ENCODE assay signal across 13 cellular contexts in the genomic region with DNA sequence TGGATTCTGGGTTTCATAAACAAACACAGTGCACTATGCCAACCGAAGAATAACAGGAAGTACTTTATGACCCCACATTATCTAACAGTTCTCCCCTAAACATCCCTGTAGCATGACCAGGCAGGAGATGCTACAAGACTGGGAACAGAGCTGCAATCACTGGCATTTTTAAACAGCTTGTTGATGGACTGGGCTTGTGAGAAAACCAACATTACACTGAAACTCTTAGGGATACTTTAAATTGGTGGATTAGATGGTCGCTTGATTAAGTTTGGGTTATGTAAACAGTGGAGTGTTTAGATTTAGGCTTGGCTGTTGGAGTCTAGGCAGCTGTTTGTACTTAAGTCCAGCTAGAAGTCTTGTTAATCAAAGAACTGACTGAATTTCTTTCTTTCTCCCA.
A peak's percentile ranks its signal among the peaks of the same experiment; 100 is the strongest.
DNase-seq lines count a peak whose midpoint lies in the region; ATAC-seq, FAIRE-seq and TF ChIP-seq lines count a peak whose summit lies in the region.
"Had no signal": no experiment of that assay in that cellular context is flagged by ENCODE, and none has a peak within 500 bp of the region (broad histone marks: within the 10 kb centered on the region; RNA-seq: fewer than 3 reads in every experiment).

No MANE protein-coding gene starts in this region.

- DNase-seq in ACHN (peak; percentile 34), GM23338 (ENCODE audit: low spot score) (no peak), astrocyte (ENCODE audit: low read depth) (peak; percentile 93), mesenchymal stem cell (peak; percentile 87), NCI-H526 treated with DMSO at 0.1 percent for 48 hours (lab: John Stamatoyannopoulos, UW) (no peak), COLO668 (lab: John Stamatoyannopoulos, UW; ENCODE audit: unreplicated experiment) (no peak)
- no peak for DNase-seq in activated CD4-positive, alpha-beta T cell treated with anti-CD3 and anti-CD28 coated beads, Interleukin-2, amount 10 ng/mL, durations not matched to agents 24 days and 14 days
- no peak for DNase-seq in stimulated activated naive B cell treated with anti-CD40 and anti-IgM and Interleukin-4, amounts not matched to agents 10 μg/mL and 1 μg/mL and 100 μg/mL, for 72 hours
- DNase-seq: CD4-positive, CD25-positive, alpha-beta regulatory T cell; sigmoid colon had no signal

- H3K36me3 ChIP-seq in GM23338 (ENCODE audit: insufficient read depth) (no peaks in the 10 kb centered on the region), astrocyte (ENCODE audit: insufficient read depth, low read length) (no peaks in the 10 kb centered on the region), mesenchymal stem cell (ENCODE audit: control insufficient read depth in 1 of 2, insufficient read depth in 2 of 2, low read depth in 1 of 2, low read length in 2 of 2) (no peaks in the 10 kb centered on the region)
- H3K36me3 ChIP-seq: breast epithelium, MG63, sigmoid colon had no signal

- H4K8ac ChIP-seq in mesenchymal stem cell (ENCODE audit: low read length), result no peak overlapping the region

- H3K18ac ChIP-seq in mesenchymal stem cell (ENCODE audit: low read depth in 1 of 2, low read length in 2 of 2), result peak overlapping the region in 1 of 2 experiments; percentile 62

- no peaks in the 10 kb centered on the region for H3K36me3 Mint-ChIP-seq in GM23338 (ENCODE audit: low read depth)
- H3K36me3 Mint-ChIP-seq in astrocyte (ENCODE audit: low read depth, unreplicated experiment), result no peaks in the 10 kb centered on the region
- H3K36me3 Mint-ChIP-seq in activated CD4-positive, alpha-beta T cell treated with anti-CD3 and anti-CD28 coated beads, Interleukin-2, amount 10 ng/mL, durations not matched to agents 24 days and 14 days (ENCODE audit: low read depth), result no peaks in the 10 kb centered on the region
- no peaks in the 10 kb centered on the region for H3K36me3 Mint-ChIP-seq in stimulated activated naive B cell treated with anti-CD40 and anti-IgM and Interleukin-4, amounts not matched to agents 10 μg/mL and 1 μg/mL and 100 μg/mL, for 72 hours
- H3K36me3 Mint-ChIP-seq: CD4-positive, CD25-positive, alpha-beta regulatory T cell; memory B cell had no signal

- H3K27me3 ChIP-seq in GM23338 (ENCODE audit: insufficient read depth) (no peaks in the 10 kb centered on the region), astrocyte (ENCODE audit: insufficient read depth, low read length) (no peaks in the 10 kb centered on the region), mesenchymal stem cell (ENCODE audit: control insufficient read depth in 1 of 2, insufficient read depth in 1 of 2, low read length in 2 of 2) (peaks cover 14 to 16% of the 10 kb centered on the region in 2 experiments)
- H3K27me3 ChIP-seq: breast epithelium, sigmoid colon had no signal

- H3K9ac ChIP-seq in astrocyte (ENCODE audit: low read length) (peak overlapping the region; percentile 84), mesenchymal stem cell (ENCODE audit: low read length) (peak overlapping the region; percentile 82)

- no peak overlapping the region for H2BK120ac ChIP-seq in mesenchymal stem cell (ENCODE audit: low read depth, low read length)

- no peak overlapping the region for H3K27ac ChIP-seq in GM23338 (ENCODE audit: low read depth)
- H3K27ac ChIP-seq in astrocyte (ENCODE audit: low read depth, low read length), result peak overlapping the region; percentile 88
- H3K27ac ChIP-seq in mesenchymal stem cell (ENCODE audit: low read length, poor library complexity, severe bottlenecking), result peak overlapping the region; percentile 37
- H3K27ac ChIP-seq: breast epithelium had no signal

- H3K4me1 ChIP-seq in GM23338 (ENCODE audit: insufficient read depth) (no peaks in the 10 kb centered on the region), astrocyte (ENCODE audit: insufficient read depth, low read length) (peaks cover 16% of the 10 kb centered on the region), mesenchymal stem cell (ENCODE audit: control insufficient read depth, insufficient read depth, low read depth, low read length) (no peaks in the 10 kb centered on the region)
- H3K4me1 ChIP-seq: breast epithelium, sigmoid colon had no signal

- no peak overlapping the region for H2BK15ac ChIP-seq in mesenchymal stem cell (ENCODE audit: low read depth, poor library complexity, severe bottlenecking)

- H3K4ac ChIP-seq in mesenchymal stem cell (ENCODE audit: low read depth in 1 of 2, low read length in 2 of 2), result peak overlapping the region in 1 of 2 experiments; percentile 75

- H3K79me2 ChIP-seq in GM23338 (replicated peaks; ENCODE audit: insufficient read depth) (no peaks in the 10 kb centered on the region), astrocyte (ENCODE audit: insufficient read depth, low read length) (no peaks in the 10 kb centered on the region)

- peak overlapping the region; percentile 89; the same call in 1 of the 2 replicates for H2AFZ ChIP-seq in GM23338
- H2AFZ ChIP-seq in astrocyte (ENCODE audit: low read depth, low read length), result no peak overlapping the region
- H2AFZ ChIP-seq in mesenchymal stem cell (ENCODE audit: low read depth, low read length), result no peak overlapping the region

- in situ Hi-C loops in ACHN (cut with HindIII; ENCODE audit: low pct_ligation_motif_present, low pct_unique_long_range_greater_than_20kb, low sequenced_read_pairs), result no loop called here

- no peak overlapping the region for H3K23ac ChIP-seq in mesenchymal stem cell (ENCODE audit: low read length in 2 of 2)

- H3K9me3 ChIP-seq in astrocyte (ENCODE audit: insufficient read depth, low read depth, low read length) (no peaks in the 10 kb centered on the region), mesenchymal stem cell (ENCODE audit: control insufficient read depth, low read length) (no peaks in the 10 kb centered on the region)
- H3K9me3 ChIP-seq: breast epithelium, MG63, sigmoid colon had no signal

- H3K4me3 Mint-ChIP-seq in GM23338, result no peak overlapping the region
- no peak overlapping the region for H3K4me3 Mint-ChIP-seq in astrocyte (ENCODE audit: unreplicated experiment)
- H3K4me3 Mint-ChIP-seq in activated CD4-positive, alpha-beta T cell treated with anti-CD3 and anti-CD28 coated beads, Interleukin-2, amount 10 ng/mL, durations not matched to agents 24 days and 14 days, result no peak overlapping the region
- no peak overlapping the region for H3K4me3 Mint-ChIP-seq in stimulated activated naive B cell treated with anti-CD40 and anti-IgM and Interleukin-4, amounts not matched to agents 10 μg/mL and 1 μg/mL and 100 μg/mL, for 72 hours
- H3K4me3 Mint-ChIP-seq: CD4-positive, CD25-positive, alpha-beta regulatory T cell; memory B cell had no signal

- no peak overlapping the region for H2BK12ac ChIP-seq in mesenchymal stem cell (ENCODE audit: low read length in 2 of 2)

- WGBS in mesenchymal stem cell, result 0% methylated on average over 2 of the region's 2 CpGs

- no peak overlapping the region for H2AK5ac ChIP-seq in mesenchymal stem cell (ENCODE audit: low read length, severe bottlenecking)

- H3K9me3 Mint-ChIP-seq in GM23338, result no peaks in the 10 kb centered on the region
- H3K9me3 Mint-ChIP-seq in astrocyte (ENCODE audit: unreplicated experiment), result peaks cover 1% of the 10 kb centered on the region
- H3K9me3 Mint-ChIP-seq in activated CD4-positive, alpha-beta T cell treated with anti-CD3 and anti-CD28 coated beads, Interleukin-2, amount 10 ng/mL, durations not matched to agents 24 days and 14 days, result no peaks in the 10 kb centered on the region
- peaks cover 1% of the 10 kb centered on the region in 2 donors for H3K9me3 Mint-ChIP-seq in stimulated activated naive B cell treated with anti-CD40 and anti-IgM and Interleukin-4, amounts not matched to agents 10 μg/mL and 1 μg/mL and 100 μg/mL, for 72 hours

- H3K14ac ChIP-seq in mesenchymal stem cell (ENCODE audit: low read length in 2 of 2), result no peak overlapping the region

- H4K20me1 ChIP-seq in GM23338 (replicated peaks; ENCODE audit: insufficient read depth) (no peaks in the 10 kb centered on the region), astrocyte (ENCODE audit: insufficient read depth, low read length) (no peaks in the 10 kb centered on the region)

- H3K4me3 ChIP-seq in GM23338 (no peak overlapping the region), astrocyte (ENCODE audit: insufficient read depth, low read depth, low read length) (peak overlapping the region; percentile 56), mesenchymal stem cell (ENCODE audit: insufficient read depth in 1 of 2, low read depth in 1 of 2, low read length in 2 of 2) (peak overlapping the region in 1 of 2 experiments; percentile 68)

- no peak overlapping the region for H3K27ac Mint-ChIP-seq in GM23338
- H3K27ac Mint-ChIP-seq in astrocyte (ENCODE audit: unreplicated experiment), result peak overlapping the region; percentile 92
- H3K27ac Mint-ChIP-seq in activated CD4-positive, alpha-beta T cell treated with anti-CD3 and anti-CD28 coated beads, Interleukin-2, amount 10 ng/mL, durations not matched to agents 24 days and 14 days, result no peak overlapping the region
- H3K27ac Mint-ChIP-seq in stimulated activated naive B cell treated with anti-CD40 and anti-IgM and Interleukin-4, amounts not matched to agents 10 μg/mL and 1 μg/mL and 100 μg/mL, for 72 hours, result no peak overlapping the region
- H3K27ac Mint-ChIP-seq: CD4-positive, CD25-positive, alpha-beta regulatory T cell; memory B cell had no signal

- H3K4me1 Mint-ChIP-seq in GM23338 (peaks cover 7% of the 10 kb centered on the region; the same call in 2 of the 3 replicates), astrocyte (ENCODE audit: low read depth, unreplicated experiment) (peaks cover 13% of the 10 kb centered on the region)
- H3K4me1 Mint-ChIP-seq in activated CD4-positive, alpha-beta T cell treated with anti-CD3 and anti-CD28 coated beads, Interleukin-2, amount 10 ng/mL, durations not matched to agents 24 days and 14 days, result no peaks in the 10 kb centered on the region
- no peaks in the 10 kb centered on the region for H3K4me1 Mint-ChIP-seq in stimulated activated naive B cell treated with anti-CD40 and anti-IgM and Interleukin-4, amounts not matched to agents 10 μg/mL and 1 μg/mL and 100 μg/mL, for 72 hours
- H3K4me1 Mint-ChIP-seq: CD4-positive, CD25-positive, alpha-beta regulatory T cell; memory B cell had no signal

- H3K27me3 Mint-ChIP-seq in GM23338 (ENCODE audit: insufficient read depth, low read depth, poor library complexity) (peaks cover 3% of the 10 kb centered on the region), astrocyte (ENCODE audit: low read depth, unreplicated experiment) (no peaks in the 10 kb centered on the region)
- H3K27me3 Mint-ChIP-seq in activated CD4-positive, alpha-beta T cell treated with anti-CD3 and anti-CD28 coated beads, Interleukin-2, amount 10 ng/mL, durations not matched to agents 24 days and 14 days, result no peaks in the 10 kb centered on the region
- no peaks in the 10 kb centered on the region for H3K27me3 Mint-ChIP-seq in stimulated activated naive B cell treated with anti-CD40 and anti-IgM and Interleukin-4, amounts not matched to agents 10 μg/mL and 1 μg/mL and 100 μg/mL, for 72 hours
- H3K27me3 Mint-ChIP-seq: CD4-positive, CD25-positive, alpha-beta regulatory T cell; memory B cell had no signal

- ATAC-seq in GM23338, result no peak
- ATAC-seq in stimulated activated naive B cell treated with anti-CD40 and anti-IgM and Interleukin-4, amounts not matched to agents 10 μg/mL and 1 μg/mL and 100 μg/mL, for 72 hours (replicated peaks), result no peak

- peaks cover 11% of the 10 kb centered on the region; the same call in 1 of the 2 replicates for H3K9me2 ChIP-seq in GM23338 (ENCODE audit: insufficient read depth)

- no peaks in the 10 kb centered on the region for H3K79me1 ChIP-seq in mesenchymal stem cell (replicated peaks; ENCODE audit: low read length, poor library complexity, severe bottlenecking)

- no peak for FAIRE-seq in astrocyte (lab: Jason Lieb, UNC)

- intact Hi-C loops in activated CD4-positive, alpha-beta T cell treated with anti-CD3 and anti-CD28 coated beads, Interleukin-2, amount 10 ng/mL, durations not matched to agents 24 days and 14 days (cut with micrococcal nuclease), result no loop called here

- H3K4me2 ChIP-seq in GM23338 (no peak overlapping the region), astrocyte (ENCODE audit: low read length) (peak overlapping the region; percentile 83), mesenchymal stem cell (ENCODE audit: low read length, poor library complexity, severe bottlenecking) (peak overlapping the region; percentile 45)

- H4K91ac ChIP-seq in mesenchymal stem cell (ENCODE audit: low read length), result no peak overlapping the region

- TF ChIP-seq CTCF in GM23338 (conservative IDR thresholded peaks at IDR 0.05; ENCODE audit: low read depth in 2 of 2) (no peak), astrocyte (IDR thresholded peaks at IDR 0.05; ENCODE audit: insufficient read depth, low read depth, low read length) (no peak)

- H2BK5ac ChIP-seq in mesenchymal stem cell (ENCODE audit: low read depth, low read length, poor library complexity, severe bottlenecking), result no peak overlapping the region

- no peaks in the 10 kb centered on the region for H3F3A ChIP-seq in GM23338 (replicated peaks; ENCODE audit: low read depth)

Comparison
In these comparisons a context has a peak if more than half of its experiments do, and no peak if none do; other contexts are left out.
1. DNase-seq: peak in ACHN (single experiment), astrocyte (single experiment) and mesenchymal stem cell (single experiment); none in GM23338 (single experiment), NCI-H526 treated with DMSO at 0.1 percent for 48 hours (single experiment), COLO668 (single experiment), activated CD4-positive, alpha-beta T cell treated with anti-CD3 and anti-CD28 coated beads, Interleukin-2, amount 10 ng/mL, durations not matched to agents 24 days and 14 days (single experiment) and stimulated activated naive B cell treated with anti-CD40 and anti-IgM and Interleukin-4, amounts not matched to agents 10 μg/mL and 1 μg/mL and 100 μg/mL, for 72 hours (single experiment).